1 cellular context compared by ENCODE assay signal in genomic region chr13:110505594-110505993, GRCh38.
TF ChIP-seq lines count a peak whose summit lies in the region.

No MANE protein-coding gene starts in this region.

TF ChIP-seq in SK-N-SH, 30 proteins besides CTCF, POLR2A, EP300 and RAD21 (continued from another document):
- TF ChIP-seq, protein P1, sequence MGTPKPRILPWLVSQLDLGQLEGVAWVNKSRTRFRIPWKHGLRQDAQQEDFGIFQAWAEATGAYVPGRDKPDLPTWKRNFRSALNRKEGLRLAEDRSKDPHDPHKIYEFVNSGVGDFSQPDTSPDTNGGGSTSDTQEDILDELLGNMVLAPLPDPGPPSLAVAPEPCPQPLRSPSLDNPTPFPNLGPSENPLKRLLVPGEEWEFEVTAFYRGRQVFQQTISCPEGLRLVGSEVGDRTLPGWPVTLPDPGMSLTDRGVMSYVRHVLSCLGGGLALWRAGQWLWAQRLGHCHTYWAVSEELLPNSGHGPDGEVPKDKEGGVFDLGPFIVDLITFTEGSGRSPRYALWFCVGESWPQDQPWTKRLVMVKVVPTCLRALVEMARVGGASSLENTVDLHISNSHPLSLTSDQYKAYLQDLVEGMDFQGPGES (IDR thresholded peaks at IDR 0.05; ENCODE audit: low read depth, low read length): no peak
- no peak for TF ChIP-seq GATA2 (CRISPR knock-in tag; IDR thresholded peaks at IDR 0.05)
- no peak for TF ChIP-seq MXI1 (IDR thresholded peaks at IDR 0.05; ENCODE audit: low read depth, low read length)
- TF ChIP-seq ZBTB33 (IDR thresholded peaks at IDR 0.05; ENCODE audit: borderline replicate concordance, low read depth): no peak
- TF ChIP-seq NRF1 (IDR thresholded peaks at IDR 0.05; ENCODE audit: low read depth, low read length): no peak
- no peak for TF ChIP-seq RCOR1 (IDR thresholded peaks at IDR 0.05; ENCODE audit: low read length)
- no peak for TF ChIP-seq YY1 (IDR thresholded peaks at IDR 0.05; ENCODE audit: low read depth)
- TF ChIP-seq CHD2 (IDR thresholded peaks at IDR 0.05; ENCODE audit: low read length, partially characterized antibody): no peak
- TF ChIP-seq, protein P2, sequence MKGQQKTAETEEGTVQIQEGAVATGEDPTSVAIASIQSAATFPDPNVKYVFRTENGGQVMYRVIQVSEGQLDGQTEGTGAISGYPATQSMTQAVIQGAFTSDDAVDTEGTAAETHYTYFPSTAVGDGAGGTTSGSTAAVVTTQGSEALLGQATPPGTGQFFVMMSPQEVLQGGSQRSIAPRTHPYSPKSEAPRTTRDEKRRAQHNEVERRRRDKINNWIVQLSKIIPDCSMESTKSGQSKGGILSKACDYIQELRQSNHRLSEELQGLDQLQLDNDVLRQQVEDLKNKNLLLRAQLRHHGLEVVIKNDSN (IDR thresholded peaks at IDR 0.05; ENCODE audit: borderline replicate concordance, low read depth): no peak
- TF ChIP-seq ELF1 (IDR thresholded peaks at IDR 0.05): no peak
